11 cellular contexts compared by ENCODE assay signal in genomic region chr16:81558444-81559175, GRCh38.
DNase-seq lines count a peak whose midpoint lies in the region; ATAC-seq and TF ChIP-seq lines count a peak whose summit lies in the region.
"Had no signal": no experiment of that assay in that cellular context is flagged by ENCODE, and none has a peak within 500 bp of the region (broad histone marks: within the 10 kb centered on the region; RNA-seq: fewer than 3 reads in every experiment).

No MANE protein-coding gene starts in this region.

- no peak for TF ChIP-seq CTCF in epithelial cell of esophagus (IDR thresholded peaks at IDR 0.05; ENCODE audit: insufficient read depth, low read depth, low read length, missing control alignments)

- H3K4me3 ChIP-seq in epithelial cell of esophagus (ENCODE audit: low read length) (no peak overlapping the region), muscle layer of duodenum (ENCODE audit: low read depth in 1 of 2, low read length in 2 of 2) (no peak overlapping the region)

- no peaks in the 10 kb centered on the region for H3K27me3 ChIP-seq in muscle layer of duodenum (ENCODE audit: low read depth, low read length)

- H3K4me1 ChIP-seq in muscle layer of duodenum (ENCODE audit: control insufficient read depth in 1 of 2, insufficient read depth in 2 of 2, low read length in 2 of 2): peaks cover 8 to 18% of the 10 kb centered on the region in 2 donors

- no peaks in the 10 kb centered on the region for H3K9me3 ChIP-seq in muscle layer of duodenum (ENCODE audit: control insufficient read depth in 1 of 2, low read length in 2 of 2)

- ATAC-seq in GM19023 (IDR thresholded peaks at IDR 0.05; ENCODE audit: unreplicated experiment) (no peak), GM21528 (IDR thresholded peaks at IDR 0.05; ENCODE audit: low FRiP score, unreplicated experiment) (no peak), GM21825 (IDR thresholded peaks at IDR 0.05; ENCODE audit: unreplicated experiment) (no peak)
- ATAC-seq: activated T-cell treated with anti-CD3 and anti-CD28 coated beads, Interleukin-2, amount 50 U/mL, for 72 hours had no signal

- H3K36me3 ChIP-seq in muscle layer of duodenum (ENCODE audit: control insufficient read depth in 1 of 2, insufficient read depth in 2 of 2, low read length in 2 of 2): no peaks in the 10 kb centered on the region

- DNase-seq in DMS53 (lab: John Stamatoyannopoulos, UW) (peak; percentile 96), NCI-H2107 treated with DMSO at 0.1 percent for 48 hours (lab: John Stamatoyannopoulos, UW; ENCODE audit: unreplicated experiment) (peak; percentile 83), epithelial cell of esophagus (ENCODE audit: low read depth) (peak; percentile 31), NCI-H2081 treated with DMSO at 0.1 percent for 48 hours (lab: John Stamatoyannopoulos, UW) (no peak)
- DNase-seq: activated T-cell treated with anti-CD3 and anti-CD28 coated beads, Interleukin-2, amount 50 U/mL, for 72 hours; CD4-positive, CD25-positive, alpha-beta regulatory T cell had no signal

- H3K27ac ChIP-seq in muscle layer of duodenum (ENCODE audit: low read length): peak overlapping the region; percentile 71
- H3K27ac ChIP-seq: parathyroid adenoma had no signal
